1 cellular context compared by ENCODE assay signal in genomic region chr5:58241383-58241782, GRCh38.
TF ChIP-seq lines count a peak whose summit lies in the region.

No MANE protein-coding gene starts in this region.

TF ChIP-seq in IMR-90, 13 proteins besides CTCF, POLR2A, EP300 and RAD21 (continued from another document):
- TF ChIP-seq RCOR1 (IDR thresholded peaks at IDR 0.05; ENCODE audit: insufficient replicate concordance, low read length) = no peak
- TF ChIP-seq CEBPB (IDR thresholded peaks at IDR 0.05; ENCODE audit: low read depth, low read length) = no peak
- TF ChIP-seq MAFK (IDR thresholded peaks at IDR 0.05; ENCODE audit: low read depth, low read length) = no peak
- no peak for TF ChIP-seq RFX5 (IDR thresholded peaks at IDR 0.05; ENCODE audit: low read depth, low read length)
- TF ChIP-seq MAZ (IDR thresholded peaks at IDR 0.05; ENCODE audit: borderline replicate concordance, low read depth, low read length) = no peak
- TF ChIP-seq NFE2L2 (IDR thresholded peaks at IDR 0.05; ENCODE audit: low read depth, low read length) = no peak
- TF ChIP-seq, protein P1, sequence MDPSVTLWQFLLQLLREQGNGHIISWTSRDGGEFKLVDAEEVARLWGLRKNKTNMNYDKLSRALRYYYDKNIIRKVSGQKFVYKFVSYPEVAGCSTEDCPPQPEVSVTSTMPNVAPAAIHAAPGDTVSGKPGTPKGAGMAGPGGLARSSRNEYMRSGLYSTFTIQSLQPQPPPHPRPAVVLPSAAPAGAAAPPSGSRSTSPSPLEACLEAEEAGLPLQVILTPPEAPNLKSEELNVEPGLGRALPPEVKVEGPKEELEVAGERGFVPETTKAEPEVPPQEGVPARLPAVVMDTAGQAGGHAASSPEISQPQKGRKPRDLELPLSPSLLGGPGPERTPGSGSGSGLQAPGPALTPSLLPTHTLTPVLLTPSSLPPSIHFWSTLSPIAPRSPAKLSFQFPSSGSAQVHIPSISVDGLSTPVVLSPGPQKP (IDR thresholded peaks at IDR 0.05; ENCODE audit: borderline replicate concordance, low read depth, low read length) = no peak
